Comparison of ENCODE assay signal across 21 cellular contexts in genomic region chr7:151514461-151515396, GRCh38. TPM values are rescaled to one million over a fixed set of nuclear protein-coding genes. Genes with fewer than 3 reads are reported as not detected.
DNase-seq lines count a peak whose midpoint lies in the region; ATAC-seq and TF ChIP-seq lines count a peak whose summit lies in the region.
"Had no signal": no experiment of that assay in that cellular context is flagged by ENCODE, and none has a peak within 500 bp of the region (broad histone marks: within the 10 kb centered on the region; RNA-seq: fewer than 3 reads in every experiment).

No MANE protein-coding gene starts in this region.

- no TSS peak for BruUV-seq in OCI-LY7 (replicated peaks; lab: Mats Ljungman, UMichigan)

- no peak for DNase-seq in CD14-positive monocyte (ENCODE audit: low spot score)
- no peak for DNase-seq in CD4-positive, alpha-beta T cell
- DNase-seq in iris pigment epithelial cell (ENCODE audit: low read depth), result peak; percentile 53
- no peak for DNase-seq in HAP-1 (ENCODE audit: low spot score in 2 of 2)
- no peak for DNase-seq in OCI-LY7 (ENCODE audit: low spot score)
- DNase-seq: activated CD4-positive, alpha-beta T cell treated with anti-CD3 and anti-CD28 coated beads for 36 hours; foreskin fibroblast; GF-D8; left cardiac atrium; mucosa of descending colon; NCI-H1092 treated with DMSO at 0.1 percent for 48 hours; NCI-H69; Peyer's patch; stimulated activated CD4-positive, alpha-beta T cell treated with anti-CD3 and anti-CD28 coated beads, Interleukin-4, amount 100 ng/mL, for 1 hour; stimulated activated CD8-positive, alpha-beta memory T cell treated with anti-CD3 and anti-CD28 coated beads, Interleukin-4, amount 100 ng/mL, for 48 hours had no signal

- no peaks in the 10 kb centered on the region for H3K27me3 ChIP-seq in CD4-positive, alpha-beta T cell (ENCODE audit: control insufficient read depth, insufficient read depth, low read length)
- H3K27me3 ChIP-seq in HAP-1 (ENCODE audit: low read depth), result no peaks in the 10 kb centered on the region
- H3K27me3 ChIP-seq: Peyer's patch had no signal

- H3K27ac Mint-ChIP-seq in CD14-positive monocyte, result peak overlapping the region; percentile 78 to 94 (median 81)
- no peak overlapping the region for H3K27ac Mint-ChIP-seq in CD4-positive, alpha-beta T cell
- peak overlapping the region; percentile 59 for H3K27ac Mint-ChIP-seq in activated T-helper 17 cell treated with anti-CD3 and anti-CD28 coated beads, Interleukin-2, amount 50 U/mL, for 72 hours

- peaks cover 0 to 2% (median 0%) of the 10 kb centered on the region in 7 donors for H3K9me3 Mint-ChIP-seq in CD14-positive monocyte
- no peaks in the 10 kb centered on the region for H3K9me3 Mint-ChIP-seq in CD4-positive, alpha-beta T cell
- no peaks in the 10 kb centered on the region for H3K9me3 Mint-ChIP-seq in activated T-helper 17 cell treated with anti-CD3 and anti-CD28 coated beads, Interleukin-2, amount 50 U/mL, for 72 hours
- H3K9me3 Mint-ChIP-seq: IgD-negative memory B cell had no signal

- peak overlapping the region; percentile 49 to 63 for H3K4me3 Mint-ChIP-seq in CD14-positive monocyte
- H3K4me3 Mint-ChIP-seq in CD4-positive, alpha-beta T cell, result peak overlapping the region; percentile 57
- H3K4me3 Mint-ChIP-seq in activated T-helper 17 cell treated with anti-CD3 and anti-CD28 coated beads, Interleukin-2, amount 50 U/mL, for 72 hours, result peak overlapping the region; percentile 89
- H3K4me3 Mint-ChIP-seq: activated CD4-positive, alpha-beta T cell treated with anti-CD3 and anti-CD28 coated beads for 36 hours had no signal

- H3K36me3 ChIP-seq in HAP-1 (replicated peaks), result peaks cover 19% of the 10 kb centered on the region
- H3K36me3 ChIP-seq in OCI-LY7 (ENCODE audit: insufficient read depth, low read length), result peaks cover 47% of the 10 kb centered on the region
- H3K36me3 ChIP-seq: Peyer's patch had no signal

- no peak overlapping the region for H3K4me3 ChIP-seq in HAP-1
- no peak overlapping the region for H3K4me3 ChIP-seq in OCI-LY7 (ENCODE audit: low read depth, low read length, poor library complexity, severe bottlenecking)
- H3K4me3 ChIP-seq: mucosa of descending colon, Peyer's patch, SK-N-MC, skin epidermis had no signal

- H3K27me3 Mint-ChIP-seq in CD14-positive monocyte (ENCODE audit: low read depth in 3 of 3), result no peaks in the 10 kb centered on the region
- no peaks in the 10 kb centered on the region for H3K27me3 Mint-ChIP-seq in CD4-positive, alpha-beta T cell
- no peaks in the 10 kb centered on the region for H3K27me3 Mint-ChIP-seq in activated T-helper 17 cell treated with anti-CD3 and anti-CD28 coated beads, Interleukin-2, amount 50 U/mL, for 72 hours
- H3K27me3 Mint-ChIP-seq: activated CD4-positive, alpha-beta T cell treated with anti-CD3 and anti-CD28 coated beads for 36 hours; IgD-negative memory B cell had no signal

- H3K9me2 ChIP-seq in OCI-LY7 (ENCODE audit: insufficient read depth, low read length), result no peaks in the 10 kb centered on the region

- in situ Hi-C loops in HAP-1 (cut with MboI; ENCODE audit: low sequenced_read_pairs), result no loop called here

- H3K4me1 Mint-ChIP-seq in CD14-positive monocyte, result peaks cover 75% of the 10 kb centered on the region
- peaks cover 81% of the 10 kb centered on the region for H3K4me1 Mint-ChIP-seq in CD4-positive, alpha-beta T cell (ENCODE audit: low read depth)
- peaks cover 54% of the 10 kb centered on the region for H3K4me1 Mint-ChIP-seq in activated T-helper 17 cell treated with anti-CD3 and anti-CD28 coated beads, Interleukin-2, amount 50 U/mL, for 72 hours

- POLR2A ChIA-PET in CD4-positive, alpha-beta T cell (lab: Charles Lee), result interaction anchor here (0.8 kb wide), 1 partner anchor 23 kb away, joined by 6 read pairs; no protein-coding TSS in a partner anchor
- POLR2A ChIA-PET in OCI-LY7 (lab: Charles Lee), result interaction anchor here (0.5 to 1.5 kb wide), 2 partner anchors 10 to 33 kb away, joined by 3 to 5 read pairs; no protein-coding TSS in a partner anchor

- H3K36me3 Mint-ChIP-seq in CD14-positive monocyte, result peaks cover 2 to 3% of the 10 kb centered on the region in 2 donors
- H3K36me3 Mint-ChIP-seq in CD4-positive, alpha-beta T cell (ENCODE audit: low read depth), result peaks cover 17% of the 10 kb centered on the region
- peaks cover 36% of the 10 kb centered on the region for H3K36me3 Mint-ChIP-seq in activated T-helper 17 cell treated with anti-CD3 and anti-CD28 coated beads, Interleukin-2, amount 50 U/mL, for 72 hours (ENCODE audit: low read depth)
- H3K36me3 Mint-ChIP-seq: IgD-negative memory B cell had no signal

- TF ChIP-seq CTCF in CD14-positive monocyte (IDR thresholded peaks at IDR 0.05), result no peak
- TF ChIP-seq CTCF in CD4-positive, alpha-beta T cell (IDR thresholded peaks at IDR 0.05), result no peak
- no peak for TF ChIP-seq CTCF in OCI-LY7 (conservative IDR thresholded peaks at IDR 0.05; ENCODE audit: low read length)

- no peak overlapping the region for H3K27ac ChIP-seq in CD4-positive, alpha-beta T cell (ENCODE audit: low read depth, low read length)
- no peak overlapping the region for H3K27ac ChIP-seq in OCI-LY7 (ENCODE audit: low read depth, low read length, poor library complexity, severe bottlenecking)
- H3K27ac ChIP-seq: Peyer's patch, SK-N-MC, skin epidermis had no signal

- H4K20me1 ChIP-seq in OCI-LY7 (ENCODE audit: insufficient read depth, low read length), result peaks cover 65% of the 10 kb centered on the region

- H3K4me2 ChIP-seq in OCI-LY7 (ENCODE audit: low read length), result no peak overlapping the region

- H3K9me3 ChIP-seq in CD4-positive, alpha-beta T cell (ENCODE audit: control insufficient read depth, low read length), result no peaks in the 10 kb centered on the region
- H3K9me3 ChIP-seq in HAP-1 (peaks cover 16% of the 10 kb centered on the region; the same call in 1 of the 2 replicates), OCI-LY7 (ENCODE audit: low read length) (peaks cover 16% of the 10 kb centered on the region; the same call in 1 of the 2 replicates)
- H3K9me3 ChIP-seq: mucosa of descending colon, Peyer's patch had no signal

- intact Hi-C loops in CD14-positive monocyte (cut with micrococcal nuclease) (loop anchor here (10.0 kb wide), 2 partner anchors 240 to 290 kb away; partner anchors contain the start of gene ABCF2 (in 1 of the 2)), OCI-LY7 (cut with micrococcal nuclease; ENCODE audit: unreplicated experiment) (loop anchor here (5.0 kb wide), 1 partner anchor 118 kb away; no protein-coding TSS in a partner anchor)
- intact Hi-C loops in CD4-positive, alpha-beta T cell (cut with DNase I, micrococcal nuclease), result loop anchor here (5.0 to 10.0 kb wide), 5 partner anchors 32 to 1240 kb away; partner anchors contain the start of genes ABCF2 (in 1 of the 2) and ACTR3B (in 1 of the 2)

- H3K4me1 ChIP-seq in HAP-1 (peaks cover 3% of the 10 kb centered on the region), OCI-LY7 (ENCODE audit: insufficient read depth, low read length, poor library complexity, severe bottlenecking) (peaks cover 13% of the 10 kb centered on the region)

- peaks cover 92% of the 10 kb centered on the region for H3K79me2 ChIP-seq in OCI-LY7 (ENCODE audit: insufficient read depth, low read depth, low read length)

- ATAC-seq in CD4-positive, alpha-beta T cell (ENCODE audit: poor library complexity), result no peak
- no peak for ATAC-seq in activated T-helper 17 cell treated with anti-CD3 and anti-CD28 coated beads, Interleukin-2, amount 50 U/mL, for 72 hours (replicated peaks)
- ATAC-seq in HG03108 (IDR thresholded peaks at IDR 0.05; ENCODE audit: unreplicated experiment), result no peak
- ATAC-seq in HG02970 (IDR thresholded peaks at IDR 0.05; ENCODE audit: low FRiP score, unreplicated experiment), result no peak
- ATAC-seq: activated CD4-positive, alpha-beta T cell treated with anti-CD3 and anti-CD28 coated beads for 36 hours; left cardiac atrium; mucosa of descending colon had no signal

- CTCF ChIA-PET in CD4-positive, alpha-beta T cell (lab: Charles Lee), result interaction anchor here (1.0 kb wide), 1 partner anchor 18 kb away, joined by 3 read pairs; no protein-coding TSS in a partner anchor
- CTCF ChIA-PET in OCI-LY7 (lab: Charles Lee; ENCODE audit: unreplicated experiment), result no interaction called here

- H2AFZ ChIP-seq in OCI-LY7 (ENCODE audit: low read length), result no peak overlapping the region

RNA-seq across cellular contexts. Expression of gene RHEB, which starts 5.0 kb away (rescaled TPM):
- polyA plus RNA-seq in CD14-positive monocyte, result 10 to 100 TPM; 95.8 to 96.1 TPM
- total RNA-seq in CD4-positive, alpha-beta T cell, result 10 to 100 TPM; 40.3 to 42.6 TPM
- total RNA-seq in activated T-helper 17 cell treated with anti-CD3 and anti-CD28 coated beads, Interleukin-2, amount 50 U/mL, for 72 hours, result 10 to 100 TPM; 37.3 to 55.5 TPM
- total RNA-seq in OCI-LY7 (2014; rRNA removed; shearing (Covaris generic)), result 57.6 and 88.0 TPM in 2 replicates
- 93.2 and 98.8 TPM in 2 replicates for total RNA-seq in OCI-LY7 (2022)
